Comparison of ENCODE assay signal across 14 cellular contexts in genomic region chr13:20232556-20233277, GRCh38. TPM values are rescaled to one million over a fixed set of nuclear protein-coding genes. Genes with fewer than 3 reads are reported as not detected.
DNase-seq lines count a peak whose midpoint lies in the region; ATAC-seq and TF ChIP-seq lines count a peak whose summit lies in the region.
"Had no signal": no experiment of that assay in that cellular context is flagged by ENCODE, and none has a peak within 500 bp of the region (broad histone marks: within the 10 kb centered on the region; RNA-seq: fewer than 3 reads in every experiment).

No MANE protein-coding gene starts in this region.

- 35 to 38% methylated on average over 25 of the region's 25 CpGs for WGBS in heart right ventricle, 2 donors
- whole genome bisulfite sequencing in urinary bladder: 32% methylated on average over 25 of the region's 25 CpGs

- no peak overlapping the region for H3K27ac Mint-ChIP-seq in mesothelial cell of epicardium
- no peak overlapping the region for H3K27ac Mint-ChIP-seq in activated CD8-positive, alpha-beta memory T cell treated with anti-CD3 and anti-CD28 coated beads, Interleukin-2, amount 10 ng/mL, durations not matched to agents 7 days and 5 days

- ATAC-seq in heart right ventricle (peak in 2 of 8 donors; percentile 10 to 27), GM19397 (IDR thresholded peaks at IDR 0.05; ENCODE audit: unreplicated experiment) (no peak)
- no peak for ATAC-seq in activated CD8-positive, alpha-beta memory T cell treated with anti-CD3 and anti-CD28 coated beads, Interleukin-2, amount 10 ng/mL, durations not matched to agents 7 days and 5 days

- CTCF ChIA-PET in activated CD8-positive, alpha-beta memory T cell treated with anti-CD3 and anti-CD28 coated beads, Interleukin-2, amount 10 ng/mL, durations not matched to agents 7 days and 5 days (lab: Charles Lee): no interaction called here

- H3K36me3 ChIP-seq in heart right ventricle: no peaks in the 10 kb centered on the region
- H3K36me3 ChIP-seq in colonic mucosa: no peaks in the 10 kb centered on the region
- H3K36me3 ChIP-seq in urinary bladder (ENCODE audit: insufficient read depth): no peaks in the 10 kb centered on the region
- H3K36me3 ChIP-seq: adrenal gland, MG63, SJSA1 had no signal

- H3K36me3 Mint-ChIP-seq in mesothelial cell of epicardium: no peaks in the 10 kb centered on the region
- no peaks in the 10 kb centered on the region for H3K36me3 Mint-ChIP-seq in activated CD8-positive, alpha-beta memory T cell treated with anti-CD3 and anti-CD28 coated beads, Interleukin-2, amount 10 ng/mL, durations not matched to agents 7 days and 5 days

- peaks cover 13 to 72% (median 47%) of the 10 kb centered on the region in 7 donors for H3K27me3 ChIP-seq in heart right ventricle
- peaks cover 31% of the 10 kb centered on the region for H3K27me3 ChIP-seq in colonic mucosa
- H3K27me3 ChIP-seq: MG63 had no signal

- H3K27ac ChIP-seq in heart right ventricle (no peak overlapping the region), colonic mucosa (no peak overlapping the region), urinary bladder (ENCODE audit: low read depth) (no peak overlapping the region)
- H3K27ac ChIP-seq: adrenal gland, epithelial cell of prostate, SJSA1 had no signal

- peak overlapping the region; percentile 46 for H3K4me3 Mint-ChIP-seq in mesothelial cell of epicardium
- no peak overlapping the region for H3K4me3 Mint-ChIP-seq in activated CD8-positive, alpha-beta memory T cell treated with anti-CD3 and anti-CD28 coated beads, Interleukin-2, amount 10 ng/mL, durations not matched to agents 7 days and 5 days

- H3K4me3 ChIP-seq in heart right ventricle (peak overlapping the region in 9 of 10 donors; percentile 21 to 50 (median 37)), colonic mucosa (peak overlapping the region; percentile 33), urinary bladder (ENCODE audit: low read depth, low read length) (peak overlapping the region; percentile 31)
- H3K4me3 ChIP-seq: MG63, SJSA1 had no signal

- H3K9me3 ChIP-seq in heart right ventricle (no peaks in the 10 kb centered on the region), colonic mucosa (no peaks in the 10 kb centered on the region)
- H3K9me3 ChIP-seq: adrenal gland, MG63, SJSA1 had no signal

- H3K27me3 Mint-ChIP-seq in mesothelial cell of epicardium (ENCODE audit: low read depth): peaks cover 44% of the 10 kb centered on the region
- peaks cover 45% of the 10 kb centered on the region for H3K27me3 Mint-ChIP-seq in activated CD8-positive, alpha-beta memory T cell treated with anti-CD3 and anti-CD28 coated beads, Interleukin-2, amount 10 ng/mL, durations not matched to agents 7 days and 5 days

- H3K9me3 Mint-ChIP-seq in mesothelial cell of epicardium: no peaks in the 10 kb centered on the region
- H3K9me3 Mint-ChIP-seq in activated CD8-positive, alpha-beta memory T cell treated with anti-CD3 and anti-CD28 coated beads, Interleukin-2, amount 10 ng/mL, durations not matched to agents 7 days and 5 days (ENCODE audit: low read depth): no peaks in the 10 kb centered on the region

- TF ChIP-seq CTCF in heart right ventricle (IDR thresholded peaks at IDR 0.05) (no peak), colonic mucosa (IDR thresholded peaks at IDR 0.05) (no peak), mesothelial cell of epicardium (IDR thresholded peaks at IDR 0.05; ENCODE audit: unreplicated experiment) (no peak)

- peak overlapping the region in 1 of 2 donors; percentile 35 for H3K9ac ChIP-seq in colonic mucosa (ENCODE audit: low read depth in 2 of 2, low read length in 2 of 2)

- peaks cover 27% of the 10 kb centered on the region for H3K4me1 Mint-ChIP-seq in mesothelial cell of epicardium
- H3K4me1 Mint-ChIP-seq in activated CD8-positive, alpha-beta memory T cell treated with anti-CD3 and anti-CD28 coated beads, Interleukin-2, amount 10 ng/mL, durations not matched to agents 7 days and 5 days: peaks cover 9% of the 10 kb centered on the region

- DNase-seq in heart right ventricle (no peak), cardiac septum (ENCODE audit: low spot score) (no peak), colonic mucosa (no peak), mesothelial cell of epicardium (ENCODE audit: low spot score in 2 of 2, unreplicated experiment in 2 of 2) (no peak), NOMO-1 treated with DMSO at 0.1 percent for 48 hours (lab: John Stamatoyannopoulos, UW; ENCODE audit: unreplicated experiment) (no peak)
- DNase-seq in activated CD8-positive, alpha-beta memory T cell treated with anti-CD3 and anti-CD28 coated beads, Interleukin-2, amount 10 ng/mL, durations not matched to agents 7 days and 5 days: no peak
- DNase-seq: adrenal gland, AML-193 had no signal

- H3K4me1 ChIP-seq in heart right ventricle: peaks cover 0 to 14% (median 8%) of the 10 kb centered on the region in 9 donors
- H3K4me1 ChIP-seq in colonic mucosa: peaks cover 4% of the 10 kb centered on the region
- no peaks in the 10 kb centered on the region for H3K4me1 ChIP-seq in urinary bladder (ENCODE audit: insufficient read depth)
- H3K4me1 ChIP-seq: SJSA1 had no signal

- intact Hi-C loops in heart right ventricle (cut with DNase I): no loop called here
- intact Hi-C loops in cardiac septum (cut with DNase I): no loop called here
- intact Hi-C loops in colonic mucosa (cut with DNase I): no loop called here

RNA-seq across cellular contexts. Expression of gene GJB6, which starts 0.6 kb away (rescaled TPM):
- total RNA-seq in heart right ventricle (under 1 TPM in 1 of 10 donors, not detected in 9; 0.61 TPM), cardiac septum (not detected), colonic mucosa (not detected), mesothelial cell of epicardium (28.6 to 35.4 TPM (median 32.7 TPM) in 3 replicates), urinary bladder (5.9 TPM)
- polyA plus RNA-seq in heart right ventricle (under 1 TPM in 1 of 2 donors, not detected in 1; 0.06 TPM), urinary bladder (2.8 TPM)
- total RNA-seq in activated CD8-positive, alpha-beta memory T cell treated with anti-CD3 and anti-CD28 coated beads, Interleukin-2, amount 10 ng/mL, durations not matched to agents 7 days and 5 days: 10 to 100 TPM in 1 of 2 experiments, 1 to 10 TPM in 1; 4.8 to 11.0 TPM
- total RNA-seq: left colon, SJSA1 had no signal

RNA-seq across cellular contexts. Expression of gene GJB2, which starts 40.0 kb away (rescaled TPM):
- total RNA-seq in heart right ventricle: under 1 TPM in 9 of 10 donors, not detected in 1; 0.09 to 0.44 (median 0.21) TPM
- polyA plus RNA-seq in heart right ventricle: under 1 TPM; 0.29 to 0.90 TPM
- 0.46 TPM for total RNA-seq in cardiac septum
- total RNA-seq in colonic mucosa: 10 to 100 TPM; 41.5 to 50.4 TPM
- 24.4 to 27.2 TPM (median 25.4 TPM) in 3 replicates for total RNA-seq in mesothelial cell of epicardium
- total RNA-seq in urinary bladder: 2.5 TPM
- 3.9 TPM for polyA plus RNA-seq in urinary bladder
- 1 to 10 TPM; 4.0 to 8.7 TPM for total RNA-seq in activated CD8-positive, alpha-beta memory T cell treated with anti-CD3 and anti-CD28 coated beads, Interleukin-2, amount 10 ng/mL, durations not matched to agents 7 days and 5 days
- total RNA-seq: SJSA1 had no signal
